In genomic region chr12:4829161-4829792, GRCh38 we compare ENCODE assay signal across 8 cellular contexts.
DNase-seq lines count a peak whose midpoint lies in the region; ATAC-seq and TF ChIP-seq lines count a peak whose summit lies in the region.

No MANE protein-coding gene starts in this region.

- no peaks in the 10 kb centered on the region for H3K27me3 Mint-ChIP-seq in activated T-cell treated with anti-CD3 and anti-CD28 coated beads, Interleukin-2, amount 50 U/mL, for 72 hours (ENCODE audit: low read depth)
- H3K27me3 Mint-ChIP-seq in stimulated activated naive CD8-positive, alpha-beta T cell treated with anti-CD3 and anti-CD28 coated beads, Interleukin-15, Interleukin-2, amounts not matched to agents 100 ng/mL and 50 ng/mL, for 24 hours = no peaks in the 10 kb centered on the region

- H3K4me3 ChIP-seq in hepatocyte = no peak overlapping the region

- no peaks in the 10 kb centered on the region for H3K4me1 ChIP-seq in hepatocyte (ENCODE audit: insufficient read depth)

- H4K20me1 ChIP-seq in hepatocyte (ENCODE audit: insufficient read depth, poor library complexity, severe bottlenecking) = no peaks in the 10 kb centered on the region

- no peaks in the 10 kb centered on the region for H3K79me2 ChIP-seq in hepatocyte

- H3K36me3 Mint-ChIP-seq in activated T-cell treated with anti-CD3 and anti-CD28 coated beads, Interleukin-2, amount 50 U/mL, for 72 hours (ENCODE audit: insufficient read depth in 2 of 2) = peaks cover 2 to 3% of the 10 kb centered on the region in 2 donors
- peaks cover 3% of the 10 kb centered on the region for H3K36me3 Mint-ChIP-seq in stimulated activated naive CD8-positive, alpha-beta T cell treated with anti-CD3 and anti-CD28 coated beads, Interleukin-15, Interleukin-2, amounts not matched to agents 100 ng/mL and 50 ng/mL, for 24 hours (ENCODE audit: low read depth)

- no peak for TF ChIP-seq CTCF in hepatocyte (IDR thresholded peaks at IDR 0.05; ENCODE audit: poor library complexity)

- peak overlapping the region; percentile 68 for H3K27ac Mint-ChIP-seq in activated T-cell treated with anti-CD3 and anti-CD28 coated beads, Interleukin-2, amount 50 U/mL, for 72 hours
- peak overlapping the region; percentile 92 for H3K27ac Mint-ChIP-seq in stimulated activated naive CD8-positive, alpha-beta T cell treated with anti-CD3 and anti-CD28 coated beads, Interleukin-15, Interleukin-2, amounts not matched to agents 100 ng/mL and 50 ng/mL, for 24 hours

- H3K4me3 Mint-ChIP-seq in activated T-cell treated with anti-CD3 and anti-CD28 coated beads, Interleukin-2, amount 50 U/mL, for 72 hours = peak overlapping the region; percentile 74 to 85
- peak overlapping the region; percentile 78 for H3K4me3 Mint-ChIP-seq in stimulated activated naive CD8-positive, alpha-beta T cell treated with anti-CD3 and anti-CD28 coated beads, Interleukin-15, Interleukin-2, amounts not matched to agents 100 ng/mL and 50 ng/mL, for 24 hours

- H3K27me3 ChIP-seq in hepatocyte = peaks cover 29% of the 10 kb centered on the region

- no peaks in the 10 kb centered on the region for H3K9me2 ChIP-seq in hepatocyte (replicated peaks; ENCODE audit: insufficient read depth)

- peaks cover 77% of the 10 kb centered on the region for H3K4me1 Mint-ChIP-seq in activated T-cell treated with anti-CD3 and anti-CD28 coated beads, Interleukin-2, amount 50 U/mL, for 72 hours (ENCODE audit: low read depth)
- H3K4me1 Mint-ChIP-seq in stimulated activated naive CD8-positive, alpha-beta T cell treated with anti-CD3 and anti-CD28 coated beads, Interleukin-15, Interleukin-2, amounts not matched to agents 100 ng/mL and 50 ng/mL, for 24 hours (ENCODE audit: low read depth) = peaks cover 83% of the 10 kb centered on the region

- H3K9me3 Mint-ChIP-seq in activated T-cell treated with anti-CD3 and anti-CD28 coated beads, Interleukin-2, amount 50 U/mL, for 72 hours = peaks cover 0 to 6% of the 10 kb centered on the region in 2 donors
- peaks cover 10% of the 10 kb centered on the region for H3K9me3 Mint-ChIP-seq in stimulated activated naive CD8-positive, alpha-beta T cell treated with anti-CD3 and anti-CD28 coated beads, Interleukin-15, Interleukin-2, amounts not matched to agents 100 ng/mL and 50 ng/mL, for 24 hours

- H2AFZ ChIP-seq in hepatocyte = no peak overlapping the region

- H3K36me3 ChIP-seq in hepatocyte (replicated peaks; ENCODE audit: insufficient read depth, low read depth) = no peaks in the 10 kb centered on the region

- DNase-seq in activated T-cell treated with anti-CD3 and anti-CD28 coated beads, Interleukin-2, amount 50 U/mL, for 72 hours = no peak
- no peak for DNase-seq in activated T-cell treated with anti-CD3 and anti-CD28 coated beads for 4 hours
- peak; percentile 70 for DNase-seq in MV-4-11 (lab: John Stamatoyannopoulos, UW)
- no peak for DNase-seq in NCI-H526 treated with DMSO at 0.1 percent for 48 hours (lab: John Stamatoyannopoulos, UW)
- DNase-seq in hepatocyte (ENCODE audit: low spot score) = no peak
- no peak for DNase-seq in stimulated activated CD4-positive, alpha-beta T cell treated with anti-CD3 and anti-CD28 coated beads, Interleukin-1b, Interleukin-23, amount 100 ng/mL, for 48 hours

- H3K9me3 ChIP-seq in hepatocyte (ENCODE audit: low read depth) = no peaks in the 10 kb centered on the region

- H3K27ac ChIP-seq in hepatocyte = no peak overlapping the region

- WGBS in hepatocyte (ENCODE audit: low lambda C conversion rate, missing lambda C conversion rate) = 55% methylated on average over 7 of the region's 7 CpGs

- ATAC-seq in activated T-cell treated with anti-CD3 and anti-CD28 coated beads, Interleukin-2, amount 50 U/mL, for 72 hours (replicated peaks in 1 of 2) = peak; percentile 78 to 82
- peak; percentile 76 for ATAC-seq in HG02798 (IDR thresholded peaks at IDR 0.05; ENCODE audit: poor library complexity, unreplicated experiment)

- no peak overlapping the region for H3K4me2 ChIP-seq in hepatocyte
